In genomic region chr20:16271450-16271849, GRCh38 we compare ENCODE assay signal across 22 cellular contexts.
DNase-seq lines count a peak whose midpoint lies in the region; ATAC-seq lines count a peak whose summit lies in the region.
"Had no signal": no experiment of that assay in that cellular context is flagged by ENCODE, and none has a peak within 500 bp of the region (broad histone marks: within the 10 kb centered on the region; RNA-seq: fewer than 3 reads in every experiment).

No MANE protein-coding gene starts in this region.

- H3K27me3 ChIP-seq in endocrine pancreas (ENCODE audit: control insufficient read depth, insufficient read depth, low read length) (no peaks in the 10 kb centered on the region), mesenchymal stem cell (ENCODE audit: control insufficient read depth in 1 of 2, insufficient read depth in 1 of 2, low read length in 2 of 2) (no peaks in the 10 kb centered on the region)
- H3K27me3 ChIP-seq: SJCRH30 had no signal

- no peak overlapping the region for H2BK5ac ChIP-seq in mesenchymal stem cell (ENCODE audit: low read depth, low read length, poor library complexity, severe bottlenecking)

- no peak overlapping the region for H3K4me2 ChIP-seq in mesenchymal stem cell (ENCODE audit: low read length, poor library complexity, severe bottlenecking)
- H3K4me2 ChIP-seq: GM23338, KMS-11 had no signal

- H3K14ac ChIP-seq in mesenchymal stem cell (ENCODE audit: low read length in 2 of 2), result no peak overlapping the region

- H2BK15ac ChIP-seq in mesenchymal stem cell (ENCODE audit: low read depth, poor library complexity, severe bottlenecking), result no peak overlapping the region

- H4K8ac ChIP-seq in mesenchymal stem cell (ENCODE audit: low read length), result no peak overlapping the region

- H2AFZ ChIP-seq in mesenchymal stem cell (ENCODE audit: low read depth, low read length), result no peak overlapping the region
- H2AFZ ChIP-seq: GM23338 had no signal

- H3K4ac ChIP-seq in mesenchymal stem cell (ENCODE audit: low read depth in 1 of 2, low read length in 2 of 2), result no peak overlapping the region

- WGBS in mesenchymal stem cell, result no CpG with 5 or more reads among the region's 1 CpG

- H4K91ac ChIP-seq in mesenchymal stem cell (ENCODE audit: low read length), result no peak overlapping the region

- H3K4me1 ChIP-seq in endocrine pancreas (ENCODE audit: control insufficient read depth, insufficient read depth, low read length) (peaks cover 11% of the 10 kb centered on the region), mesenchymal stem cell (ENCODE audit: control insufficient read depth, insufficient read depth, low read depth, low read length) (peaks cover 16% of the 10 kb centered on the region)
- H3K4me1 ChIP-seq: SJCRH30 had no signal

- no peak overlapping the region for H3K23ac ChIP-seq in mesenchymal stem cell (ENCODE audit: low read length in 2 of 2)

- DNase-seq in DMS53 (lab: John Stamatoyannopoulos, UW) (peak; percentile 57), NCI-H524 treated with DMSO at 0.1 percent for 48 hours (lab: John Stamatoyannopoulos, UW) (peak; percentile 54), mesenchymal stem cell (no peak), left colon (no peak)
- no peak for DNase-seq in activated naive CD4-positive, alpha-beta T cell treated with anti-CD3 and anti-CD28 coated beads, Interleukin-2, amount 50 U/mL, for 16 hours
- no peak for DNase-seq in activated CD8-positive, alpha-beta memory T cell treated with anti-CD3 and anti-CD28 coated beads, Interleukin-2, amount 50 U/mL, for 48 hours
- DNase-seq: Calu3; CD8-positive, alpha-beta T cell; DMS153; H9; NCI-H1048; NCI-H1417; NCI-H1694; NCI-H2029 treated with DMSO at 0.1 percent for 48 hours; NCI-H2227 treated with DMSO at 0.1 percent for 48 hours; SJCRH30 had no signal

- no peak for ATAC-seq in left colon
- no peak for ATAC-seq in HG02798 (IDR thresholded peaks at IDR 0.05; ENCODE audit: poor library complexity, unreplicated experiment)
- ATAC-seq: CD8-positive, alpha-beta T cell; GM23338; SK-N-SH treated with all-trans-retinoic acid at 6 μM for 48 hours had no signal

- H3K9me3 ChIP-seq in endocrine pancreas (ENCODE audit: control insufficient read depth, low read length) (no peaks in the 10 kb centered on the region), mesenchymal stem cell (ENCODE audit: control insufficient read depth, low read length) (peaks cover 1% of the 10 kb centered on the region)
- H3K9me3 ChIP-seq: SJCRH30 had no signal

- no peak overlapping the region for H2BK120ac ChIP-seq in mesenchymal stem cell (ENCODE audit: low read depth, low read length)

- H2BK12ac ChIP-seq in mesenchymal stem cell (ENCODE audit: low read length in 2 of 2), result no peak overlapping the region

- no peak overlapping the region for H2AK5ac ChIP-seq in mesenchymal stem cell (ENCODE audit: low read length, severe bottlenecking)

- intact Hi-C loops in left colon (cut with DNase I, micrococcal nuclease), result no loop called here

- H3K9ac ChIP-seq in endocrine pancreas (ENCODE audit: control insufficient read depth, insufficient read depth, low read length) (no peak overlapping the region), mesenchymal stem cell (ENCODE audit: low read length) (no peak overlapping the region)
- H3K9ac ChIP-seq: KMS-11 had no signal

- no peaks in the 10 kb centered on the region for H3K79me1 ChIP-seq in mesenchymal stem cell (replicated peaks; ENCODE audit: low read length, poor library complexity, severe bottlenecking)

- H3K36me3 ChIP-seq in endocrine pancreas (ENCODE audit: control insufficient read depth, insufficient read depth, low read length) (no peaks in the 10 kb centered on the region), mesenchymal stem cell (ENCODE audit: control insufficient read depth in 1 of 2, insufficient read depth in 2 of 2, low read depth in 1 of 2, low read length in 2 of 2) (peaks cover 0 to 3% of the 10 kb centered on the region in 2 experiments)
- H3K36me3 ChIP-seq: SJCRH30 had no signal

- H3K27ac ChIP-seq in mesenchymal stem cell (ENCODE audit: low read length, poor library complexity, severe bottlenecking), result peak overlapping the region; percentile 82
- H3K27ac ChIP-seq: C4-2B, KMS-11, SJCRH30 had no signal

- no peak overlapping the region for H3K18ac ChIP-seq in mesenchymal stem cell (ENCODE audit: low read depth in 1 of 2, low read length in 2 of 2)

- H3K4me3 ChIP-seq in endocrine pancreas (ENCODE audit: control insufficient read depth, insufficient read depth, low read length), result peak overlapping the region; percentile 4
- no peak overlapping the region for H3K4me3 ChIP-seq in mesenchymal stem cell (ENCODE audit: insufficient read depth in 1 of 2, low read depth in 1 of 2, low read length in 2 of 2)
- H3K4me3 ChIP-seq: GM23338, SJCRH30 had no signal

Comparison
In these comparisons a context has a peak if more than half of its experiments do, and no peak if none do; other contexts are left out.
1. DNase-seq: peak in DMS53 (single experiment) and NCI-H524 treated with DMSO at 0.1 percent for 48 hours (single experiment); none in mesenchymal stem cell (single experiment), left colon (0 of 2), activated naive CD4-positive, alpha-beta T cell treated with anti-CD3 and anti-CD28 coated beads, Interleukin-2, amount 50 U/mL, for 16 hours (single experiment) and activated CD8-positive, alpha-beta memory T cell treated with anti-CD3 and anti-CD28 coated beads, Interleukin-2, amount 50 U/mL, for 48 hours (single experiment).